In genomic region chr9:20148416-20148815, GRCh38 we compare ENCODE assay signal across 24 cellular contexts.
"Had no signal": no experiment of that assay in that cellular context is flagged by ENCODE, and none has a peak within 500 bp of the region (broad histone marks: within the 10 kb centered on the region; RNA-seq: fewer than 3 reads in every experiment).

No MANE protein-coding gene starts in this region.

- H3K4me1 ChIP-seq: left ventricle myocardium inferior, pancreas, prostate gland, spleen, suprapubic skin, tibial artery, upper lobe of right lung had no signal

- H3K36me3 ChIP-seq: left ventricle myocardium inferior, pancreas, prostate gland, spleen, suprapubic skin, thoracic aorta, tibial artery, upper lobe of right lung had no signal

- DNase-seq: islet precursor cell; left ventricle myocardium inferior; mesendoderm; naive thymus-derived CD4-positive, alpha-beta T cell; nucleus accumbens; pancreas; posterior cingulate gyrus; retina; right cardiac atrium; small intestine; spleen; stimulated activated CD4-positive, alpha-beta T cell treated with anti-CD3 and anti-CD28 coated beads, Interleukin-4, amount 100 ng/mL, for 24 hours; stimulated activated naive CD4-positive, alpha-beta T cell; tibial artery; trophoblast cell; upper lobe of right lung had no signal

- H3K27me3 ChIP-seq: hepatocyte, pancreas, suprapubic skin, tibial artery, upper lobe of right lung had no signal

- H3K79me2 ChIP-seq: hepatocyte had no signal

- H3K4me3 ChIP-seq: hepatocyte, left ventricle myocardium inferior, lung, pancreas, prostate gland, spleen, suprapubic skin, thoracic aorta, tibial artery, upper lobe of right lung had no signal

- H2AFZ ChIP-seq: hepatocyte had no signal

- ATAC-seq: naive thymus-derived CD4-positive, alpha-beta T cell; natural killer cell treated with Interleukin-12 subunit alpha and Interleukin-12 subunit beta and Interleukin-15 and Interleukin-18, amount 100 ng/mL, for 72 hours; pancreas; right cardiac atrium; sciatic nerve; stimulated activated effector memory CD8-positive, alpha-beta T cell treated with anti-CD3 and anti-CD28 coated beads, Interleukin-12 subunit alpha, Interleukin-12 subunit beta, amount 100 ng/mL, for 72 hours; upper lobe of right lung had no signal

- H3K9me3 ChIP-seq: left ventricle myocardium inferior, pancreas, prostate gland, spleen, suprapubic skin, thoracic aorta, tibial artery, upper lobe of right lung had no signal

- H3K27ac ChIP-seq: hepatocyte, left ventricle myocardium inferior, pancreas, prostate gland, spleen, suprapubic skin, thoracic aorta, tibial artery, upper lobe of right lung had no signal

- H3K4me2 ChIP-seq: hepatocyte had no signal
